In the genomic region with DNA sequence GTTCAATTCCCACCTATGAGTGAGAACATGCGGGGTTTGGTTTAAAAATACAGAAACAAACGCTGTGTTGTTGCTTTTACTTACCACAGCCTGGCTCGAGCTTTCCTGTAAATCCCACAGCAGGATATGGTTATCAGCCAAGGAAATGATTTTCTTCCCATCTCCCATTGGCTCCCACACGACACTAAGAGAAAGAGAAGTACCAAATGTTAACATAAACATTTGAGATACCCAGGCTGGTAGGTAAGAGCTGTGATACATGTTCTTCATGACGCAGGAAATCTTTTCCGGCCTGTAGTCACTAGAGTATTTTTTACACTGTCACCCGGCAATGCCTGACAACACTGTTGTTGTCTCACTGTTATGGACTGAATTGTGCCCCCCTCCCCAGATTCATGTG, we compare ENCODE assay signal across 1 cellular context.
TF ChIP-seq lines count a peak whose summit lies in the region.

No MANE protein-coding gene starts in this region.

TF ChIP-seq in H1, 55 proteins besides CTCF, POLR2A, EP300 and RAD21 (continued from another document):
- TF ChIP-seq, protein P1, sequence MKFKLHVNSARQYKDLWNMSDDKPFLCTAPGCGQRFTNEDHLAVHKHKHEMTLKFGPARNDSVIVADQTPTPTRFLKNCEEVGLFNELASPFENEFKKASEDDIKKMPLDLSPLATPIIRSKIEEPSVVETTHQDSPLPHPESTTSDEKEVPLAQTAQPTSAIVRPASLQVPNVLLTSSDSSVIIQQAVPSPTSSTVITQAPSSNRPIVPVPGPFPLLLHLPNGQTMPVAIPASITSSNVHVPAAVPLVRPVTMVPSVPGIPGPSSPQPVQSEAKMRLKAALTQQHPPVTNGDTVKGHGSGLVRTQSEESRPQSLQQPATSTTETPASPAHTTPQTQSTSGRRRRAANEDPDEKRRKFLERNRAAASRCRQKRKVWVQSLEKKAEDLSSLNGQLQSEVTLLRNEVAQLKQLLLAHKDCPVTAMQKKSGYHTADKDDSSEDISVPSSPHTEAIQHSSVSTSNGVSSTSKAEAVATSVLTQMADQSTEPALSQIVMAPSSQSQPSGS (IDR thresholded peaks at IDR 0.05; ENCODE audit: low read length): no peak
- no peak for TF ChIP-seq KDM5A (IDR thresholded peaks at IDR 0.05; ENCODE audit: low read length)
- TF ChIP-seq POLR2AphosphoS5 (IDR thresholded peaks at IDR 0.05; ENCODE audit: low read depth, low read length): no peak
- TF ChIP-seq, protein P2, sequence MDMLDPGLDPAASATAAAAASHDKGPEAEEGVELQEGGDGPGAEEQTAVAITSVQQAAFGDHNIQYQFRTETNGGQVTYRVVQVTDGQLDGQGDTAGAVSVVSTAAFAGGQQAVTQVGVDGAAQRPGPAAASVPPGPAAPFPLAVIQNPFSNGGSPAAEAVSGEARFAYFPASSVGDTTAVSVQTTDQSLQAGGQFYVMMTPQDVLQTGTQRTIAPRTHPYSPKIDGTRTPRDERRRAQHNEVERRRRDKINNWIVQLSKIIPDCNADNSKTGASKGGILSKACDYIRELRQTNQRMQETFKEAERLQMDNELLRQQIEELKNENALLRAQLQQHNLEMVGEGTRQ (IDR thresholded peaks at IDR 0.05; ENCODE audit: low read length): no peak
- no peak for TF ChIP-seq ZNF274 (IDR thresholded peaks at IDR 0.05; ENCODE audit: borderline replicate concordance, extremely low read depth, low read length)
- TF ChIP-seq ATF3 (IDR thresholded peaks at IDR 0.05; ENCODE audit: insufficient read depth, low read depth, low read length): no peak
- no peak for TF ChIP-seq SUZ12 (IDR thresholded peaks at IDR 0.05; ENCODE audit: low read length)
- no peak for TF ChIP-seq JUN (IDR thresholded peaks at IDR 0.05; ENCODE audit: low read depth, low read length)
- no peak for TF ChIP-seq PHF8 (conservative IDR thresholded peaks at IDR 0.05; ENCODE audit: low read depth, low read length)
- no peak for TF ChIP-seq CBX5 (IDR thresholded peaks at IDR 0.05; ENCODE audit: low read depth, low read length)
- no peak for TF ChIP-seq CHD2 (IDR thresholded peaks at IDR 0.05; ENCODE audit: low read length)
- TF ChIP-seq KDM1A (IDR thresholded peaks at IDR 0.05; ENCODE audit: borderline replicate concordance, low read length): no peak
- no peak for TF ChIP-seq HDAC6 (IDR thresholded peaks at IDR 0.05; ENCODE audit: low read depth, low read length)
